In genomic region chr16:19203374-19203966, GRCh38 we compare ENCODE assay signal across 28 cellular contexts. TPM values are rescaled to one million over a fixed set of nuclear protein-coding genes. Genes with fewer than 3 reads are reported as not detected.
DNase-seq lines count a peak whose midpoint lies in the region; ATAC-seq, FAIRE-seq and TF ChIP-seq lines count a peak whose summit lies in the region.
"Had no signal": no experiment of that assay in that cellular context is flagged by ENCODE, and none has a peak within 500 bp of the region (broad histone marks: within the 10 kb centered on the region; RNA-seq: fewer than 3 reads in every experiment).

No MANE protein-coding gene starts in this region.

- no peak overlapping the region for H3K9ac ChIP-seq in HepG2 (ENCODE audit: insufficient read depth, low read depth, low read length)
- no peak overlapping the region for H3K9ac ChIP-seq in GM23248

- BruUV-seq in HepG2 (replicated peaks; lab: Mats Ljungman, UMichigan): no TSS peak

- CTCF ChIA-PET in HepG2 (lab: Yijun Ruan, JAX; ENCODE audit: low intra/inter-chr PET ratio, low total read pairs): no interaction called here

- H3K4me1 ChIP-seq in HepG2 (ENCODE audit: insufficient read depth, low read length) (no peaks in the 10 kb centered on the region), prostate gland (replicated peaks) (no peaks in the 10 kb centered on the region), GM23248 (ENCODE audit: insufficient read depth) (no peaks in the 10 kb centered on the region)
- H3K4me1 ChIP-seq: esophagus squamous epithelium, gastrocnemius medialis, vagina had no signal

- no peak for TF ChIP-seq EP300 in HepG2 (IDR thresholded peaks at IDR 0.05; ENCODE audit: low read depth in 2 of 2, low read length in 2 of 2)
- no peak for TF ChIP-seq EP300 in HepG2 (CRISPR knock-in tag; IDR thresholded peaks at IDR 0.05; ENCODE audit: borderline replicate concordance)

- H2AFZ ChIP-seq in HepG2 (ENCODE audit: low read length): no peak overlapping the region
- no peak overlapping the region for H2AFZ ChIP-seq in GM23248

- 28% methylated on average over 12 of the region's 12 CpGs for WGBS in HepG2 (ENCODE audit: low lambda C conversion rate)
- WGBS in prostate gland: 68% methylated on average over 12 of the region's 12 CpGs
- WGBS in GM23248 (ENCODE audit: low coverage in 1 of 2, low lambda C conversion rate in 2 of 2, missing lambda C conversion rate in 2 of 2), 2 experiments: 64 to 67% methylated on average over 12 of the region's 12 CpGs

- ATAC-seq in HepG2: no peak
- ATAC-seq in HG02623 (IDR thresholded peaks at IDR 0.05; ENCODE audit: unreplicated experiment): no peak
- no peak for ATAC-seq in left cardiac atrium
- ATAC-seq: activated CD8-positive, alpha-beta T cell treated with anti-CD3 and anti-CD28 coated beads, Interleukin-2, amount 10 ng/mL, durations not matched to agents 7 days and 5 days; gastrocnemius medialis; naive thymus-derived CD8-positive, alpha-beta T cell; right cardiac atrium had no signal

- TF ChIP-seq RAD21 in HepG2 (CRISPR knock-in tag; IDR thresholded peaks at IDR 0.05): no peak

- H3K27me3 ChIP-seq in HepG2 (ENCODE audit: control insufficient read depth in 1 of 2, insufficient read depth in 2 of 2, low read length in 2 of 2): peaks cover 0 to 2% of the 10 kb centered on the region in 2 experiments; a peak in 1 of 5 replicates
- H3K27me3 ChIP-seq in prostate gland (replicated peaks; ENCODE audit: insufficient read depth): no peaks in the 10 kb centered on the region
- H3K27me3 ChIP-seq in GM23248 (replicated peaks; ENCODE audit: insufficient read depth): peaks cover 4% of the 10 kb centered on the region; the same call in 1 of the 2 replicates
- H3K27me3 ChIP-seq: esophagus squamous epithelium, gastrocnemius medialis, MG63, ovary, vagina had no signal

- H4K20me1 ChIP-seq in HepG2 (ENCODE audit: insufficient read depth, low read length) (no peaks in the 10 kb centered on the region), GM23248 (ENCODE audit: insufficient read depth) (no peaks in the 10 kb centered on the region)

- no peak overlapping the region for H3K27ac ChIP-seq in HepG2 (ENCODE audit: extremely low read length, insufficient read depth, low read length)
- no peak overlapping the region for H3K27ac ChIP-seq in prostate gland
- no peak overlapping the region for H3K27ac ChIP-seq in GM23248
- H3K27ac ChIP-seq: C4-2B, esophagus squamous epithelium, gastrocnemius medialis, ovary, vagina had no signal

- intact Hi-C loops in HepG2 (cut with micrococcal nuclease; ENCODE audit: unreplicated experiment): no loop called here
- intact Hi-C loops in prostate gland (cut with DNase I): no loop called here
- intact Hi-C loops in left cardiac atrium (cut with DNase I): no loop called here

- H3K9me2 ChIP-seq in GM23248 (ENCODE audit: insufficient read depth): no peaks in the 10 kb centered on the region

- TF ChIP-seq POLR2A in HepG2 (IDR thresholded peaks at IDR 0.05; ENCODE audit: insufficient read depth in 1 of 2, low read depth in 2 of 2, low read length in 2 of 2): no peak
- TF ChIP-seq POLR2A in prostate gland (IDR thresholded peaks at IDR 0.05): no peak

- no peak overlapping the region for H3K4me3 ChIP-seq in HepG2 (replicated peaks in 1 of 3; ENCODE audit: insufficient read depth in 1 of 3, low read depth in 2 of 3, low read length in 3 of 3)
- no peak overlapping the region for H3K4me3 ChIP-seq in prostate gland
- no peak overlapping the region for H3K4me3 ChIP-seq in GM23248
- H3K4me3 ChIP-seq: esophagus squamous epithelium, gastrocnemius medialis, MG63, ovary, vagina had no signal

- no peak for TF ChIP-seq CTCF in HepG2 (CRISPR knock-in tag; IDR thresholded peaks at IDR 0.05)
- no peak for TF ChIP-seq CTCF in prostate gland (IDR thresholded peaks at IDR 0.05)

- H3K9me3 ChIP-seq in HepG2 (ENCODE audit: low read length) (peaks cover 15% of the 10 kb centered on the region), prostate gland (no peaks in the 10 kb centered on the region), GM23248 (ENCODE audit: low read depth) (no peaks in the 10 kb centered on the region)
- H3K9me3 ChIP-seq: esophagus squamous epithelium, gastrocnemius medialis, ovary, vagina had no signal

- no peaks in the 10 kb centered on the region for H3F3A ChIP-seq in GM23248 (ENCODE audit: insufficient read depth)

- no peak for FAIRE-seq in HepG2 (lab: Jason Lieb, UNC)
- FAIRE-seq: colon, G401.6, islet of Langerhans had no signal

- POLR2A ChIA-PET in HepG2 (lab: Yijun Ruan, JAX): no interaction called here

- H3K79me2 ChIP-seq in HepG2 (ENCODE audit: insufficient read depth, low read length) (no peaks in the 10 kb centered on the region), GM23248 (ENCODE audit: insufficient read depth) (no peaks in the 10 kb centered on the region)

- H3K36me3 ChIP-seq in HepG2 (replicated peaks in 1 of 2; ENCODE audit: control insufficient read depth in 1 of 2, insufficient read depth in 2 of 2, low read length in 2 of 2) (no peaks in the 10 kb centered on the region), prostate gland (no peaks in the 10 kb centered on the region), GM23248 (ENCODE audit: low read depth) (no peaks in the 10 kb centered on the region)
- H3K36me3 ChIP-seq: esophagus squamous epithelium, gastrocnemius medialis, MG63, ovary, vagina had no signal

- DNase-seq in Daoy (ENCODE audit: low read depth) (peak; percentile 24), NCI-H2196 treated with DMSO at 0.1 percent for 48 hours (lab: John Stamatoyannopoulos, UW; ENCODE audit: unreplicated experiment) (peak; percentile 22), HepG2 (ENCODE audit: low spot score) (no peak), prostate gland (ENCODE audit: low spot score) (peak; percentile 24), GM23248 (no peak), nucleus accumbens (lab: John Stamatoyannopoulos, UW) (no peak), left cardiac atrium (no peak)
- DNase-seq: activated CD4-positive, CD25-positive, alpha-beta regulatory T cell treated with anti-CD3 and anti-CD28 coated beads, Interleukin-2, amount 50 U/mL, for 72 hours; activated CD8-positive, alpha-beta T cell treated with anti-CD3 and anti-CD28 coated beads, Interleukin-2, amount 10 ng/mL, durations not matched to agents 7 days and 5 days; activated gamma-delta T cell treated with Interleukin-2 at 50 U/mL for 16 hours; esophagus squamous epithelium; gastrocnemius medialis; IMR-90; MG63; naive thymus-derived CD8-positive, alpha-beta T cell; NCI-H146; NCI-H2227 treated with DMSO at 0.1 percent for 48 hours; NCI-H748 treated with DMSO at 0.1 percent for 48 hours; ovary; right cardiac atrium; SHP77; SW 1271 had no signal

- in situ Hi-C loops in HepG2 (cut with HindIII; ENCODE audit: extremely low pct_ligation_motif_present, low pct_unique_long_range_greater_than_20kb): loop anchor here (10.0 kb wide), 1 partner anchor 59 kb away; no protein-coding TSS in a partner anchor
- in situ Hi-C loops in GM23248 (cut with MboI): no loop called here

- H3K4me2 ChIP-seq in HepG2 (ENCODE audit: low read depth, low read length) (no peak overlapping the region), GM23248 (ENCODE audit: unreplicated experiment) (no peak overlapping the region)

TF ChIP-seq in HepG2, 621 proteins besides CTCF, POLR2A, EP300 and RAD21:
- no peak for TF ChIP-seq ZNF563 (CRISPR knock-in tag; IDR thresholded peaks at IDR 0.05)
- peak; percentile 98 for TF ChIP-seq MNT (IDR thresholded peaks at IDR 0.05)
- peak; percentile 51; the same call in 1 of the 2 replicates for TF ChIP-seq MYC (CRISPR knock-in tag; IDR thresholded peaks at IDR 0.05; ENCODE audit: borderline replicate concordance)

RNA-seq across cellular contexts. Expression of gene SYT17, which starts 35.4 kb away (rescaled TPM):
- total RNA-seq in Daoy (2014; rRNA removed; shearing (Covaris generic)): 0.83 and 3.8 TPM in 2 replicates
- total RNA-seq in HepG2 (2016; rRNA removed; fragmentation: Illumina TruSeq; extraction: Trizol) (0.14 TPM in 1 of 2 replicates, not detected in the other), prostate gland (10 to 100 TPM; 24.3 to 32.4 TPM), left cardiac atrium (1 to 10 TPM in 1 of 2 donors, under 1 TPM in 1; 0.52 to 1.4 TPM)
- total RNA-seq in HepG2 (2016; cell fraction: cytosol; rRNA removed; fragmentation: Illumina TruSeq; extraction: Trizol; ENCODE audit: low read depth): not detected in 2 replicates
- total RNA-seq in HepG2 (2016; cell fraction: insoluble cytoplasmic fraction; rRNA removed; fragmentation: Illumina TruSeq; extraction: Trizol): not detected in 2 replicates
- not detected in 2 replicates for total RNA-seq in HepG2 (2016; cell fraction: membrane; rRNA removed; fragmentation: Illumina TruSeq; extraction: Trizol)
- total RNA-seq in HepG2 (2016; cell fraction: nucleus; rRNA removed; fragmentation: Illumina TruSeq; extraction: Trizol): 0.34 TPM in 1 of 2 replicates, not detected in the other
- polyA plus RNA-seq in HepG2 (2011; rRNA removed) (0.44 and 0.85 TPM in 2 replicates), GM23248 (2016; fragmentation: Nextera tagmentation; extraction: Ambion mirVana) (not detected in 2 replicates)
- 0.12 and 0.22 TPM in 2 replicates for polyA plus RNA-seq in HepG2 (2011; cell fraction: cytosol; rRNA removed)
- 0.50 and 1.0 TPM in 2 replicates for polyA plus RNA-seq in HepG2 (2011; cell fraction: nucleus; rRNA removed)
- polyA plus RNA-seq in HepG2 (2012): 0.07 TPM in 1 of 2 replicates, not detected in the other
- 0.08 TPM in 1 of 2 replicates, not detected in the other for polyA plus RNA-seq in HepG2 (2016; cell fraction: cytosol; fragmentation: Illumina TruSeq; extraction: Trizol; ENCODE audit: low read depth)
- polyA plus RNA-seq in HepG2 (2016; cell fraction: insoluble cytoplasmic fraction; fragmentation: Illumina TruSeq; extraction: Trizol; ENCODE audit: low read depth): not detected in 2 replicates
- 0.16 TPM in 1 of 2 replicates, not detected in the other for polyA plus RNA-seq in HepG2 (2016; cell fraction: membrane; fragmentation: Illumina TruSeq; extraction: Trizol; ENCODE audit: low read depth)
- polyA plus RNA-seq in HepG2 (2016; cell fraction: nucleus; fragmentation: Illumina TruSeq; extraction: Trizol; ENCODE audit: insufficient read depth, low read depth): 0.67 TPM in 1 of 2 replicates, not detected in the other
- polyA minus RNA-seq in HepG2 (2011; rRNA and poly(A)+ RNA removed; ENCODE audit: low replicate concordance): 0.56 and 0.72 TPM in 2 replicates
- not detected in 2 replicates for polyA minus RNA-seq in HepG2 (2011; cell fraction: cytosol; rRNA and poly(A)+ RNA removed)
- polyA minus RNA-seq in HepG2 (2011; cell fraction: nucleus; rRNA and poly(A)+ RNA removed): 0.13 and 1.1 TPM in 2 replicates
- total RNA-seq in GM23248 (2014; rRNA removed; shearing (Covaris generic)): not detected in 2 replicates
- total RNA-seq: activated CD8-positive, alpha-beta T cell treated with anti-CD3 and anti-CD28 coated beads, Interleukin-2, amount 10 ng/mL, durations not matched to agents 7 days and 5 days; IMR-90 had no signal
- polyA plus RNA-seq: IMR-90; naive thymus-derived CD8-positive, alpha-beta T cell had no signal

Comparison
In these comparisons a context has a peak if more than half of its experiments do, and no peak if none do; other contexts are left out.
1. DNase-seq: peak in Daoy (single experiment), NCI-H2196 treated with DMSO at 0.1 percent for 48 hours (single experiment) and prostate gland (single experiment); none in HepG2 (single experiment), GM23248 (single experiment), nucleus accumbens (0 of 56) and left cardiac atrium (single experiment).